Comparison of ENCODE assay signal across 8 cellular contexts in genomic region chr13:20182231-20182846, GRCh38. TPM values are rescaled to one million over a fixed set of nuclear protein-coding genes. Genes with fewer than 3 reads are reported as not detected.
DNase-seq lines count a peak whose midpoint lies in the region; ATAC-seq and TF ChIP-seq lines count a peak whose summit lies in the region.

No MANE protein-coding gene starts in this region.

- BruUV-seq in Panc1 (replicated peaks; lab: Mats Ljungman, UMichigan) = no TSS peak

- H3K27ac ChIP-seq in Panc1 (ENCODE audit: low read length) = no peak overlapping the region

- intact Hi-C loops in Panc1 (cut with micrococcal nuclease; ENCODE audit: unreplicated experiment) (loop anchor here (1.0 kb wide), 1 partner anchor 307 kb away; no protein-coding TSS in a partner anchor), left cardiac atrium (cut with DNase I) (loop anchor here (5.0 kb wide), 2 partner anchors 305 to 740 kb away; no protein-coding TSS in a partner anchor)

- no peaks in the 10 kb centered on the region for H3K36me3 ChIP-seq in Panc1 (ENCODE audit: control insufficient read depth, insufficient read depth, low read length)
- no peaks in the 10 kb centered on the region for H3K36me3 ChIP-seq in adipocyte (ENCODE audit: control insufficient read depth, insufficient read depth, low read length, severe bottlenecking)

- in situ Hi-C loops in Panc1 (cut with HindIII; ENCODE audit: low pct_unique_long_range_greater_than_20kb, low sequenced_read_pairs) = no loop called here

- POLR2A ChIA-PET in Panc1 (lab: Charles Lee) = no interaction called here

- H3K9me3 ChIP-seq in Panc1 (ENCODE audit: control insufficient read depth, insufficient read depth, low read depth, low read length) (no peaks in the 10 kb centered on the region), adipocyte (ENCODE audit: control insufficient read depth, low read length) (no peaks in the 10 kb centered on the region)

- ATAC-seq in GM21515 (IDR thresholded peaks at IDR 0.05; ENCODE audit: unreplicated experiment) = peak; percentile 59
- peak; percentile 93 for ATAC-seq in Panc1
- ATAC-seq in left cardiac atrium = peak; percentile 82 to 84
- no peak for ATAC-seq in GM21528 (IDR thresholded peaks at IDR 0.05; ENCODE audit: low FRiP score, unreplicated experiment)

- CTCF ChIA-PET in Panc1 (lab: Charles Lee) = interaction anchor here (0.6 kb wide), 1 partner anchor 10 kb away, joined by 3 read pairs; no protein-coding TSS in a partner anchor

- no peaks in the 10 kb centered on the region; the same call in 1 of the 2 replicates for H3K4me1 ChIP-seq in Panc1 (ENCODE audit: control insufficient read depth, insufficient read depth, low read length)
- peaks cover 3% of the 10 kb centered on the region for H3K4me1 ChIP-seq in adipocyte (ENCODE audit: control insufficient read depth, insufficient read depth, low read length)

- H3K27me3 ChIP-seq in Panc1 (ENCODE audit: control insufficient read depth, insufficient read depth, low read length) (no peaks in the 10 kb centered on the region), adipocyte (replicated peaks; ENCODE audit: control insufficient read depth, insufficient read depth, low read length) (peaks cover 21% of the 10 kb centered on the region)

- H3K4me3 ChIP-seq in Panc1 (ENCODE audit: low read depth in 2 of 2, low read length in 2 of 2) (no peak overlapping the region), adipocyte (ENCODE audit: low read length) (no peak overlapping the region)

- DNase-seq in EH (ENCODE audit: low read depth) = peak; percentile 74
- peak; percentile 50 for DNase-seq in Panc1 (ENCODE audit: low read depth, low spot score)
- peak; percentile 89 for DNase-seq in adipocyte (ENCODE audit: low read depth)
- no peak for DNase-seq in left cardiac atrium
- peak; percentile 75 for DNase-seq in renal cortical epithelial cell (ENCODE audit: low read depth)

- TF ChIP-seq CTCF in LNCAP (IDR thresholded peaks at IDR 0.05) (peak; percentile 72), Panc1 (IDR thresholded peaks at IDR 0.05) (peak; percentile 85)

- no peak overlapping the region for H3K9ac ChIP-seq in adipocyte (ENCODE audit: low read length)

RNA-seq across cellular contexts. Expression of gene GJB2, which starts 10.4 kb away (rescaled TPM):
- total RNA-seq in Panc1 (2021; ENCODE audit: unreplicated experiment) (54.2 TPM), left cardiac atrium (under 1 TPM in 1 of 2 donors, not detected in 1; 0.27 TPM), renal cortical epithelial cell (0.75 and 13.2 TPM in 2 replicates)
- polyA plus RNA-seq in Panc1 (2012; ENCODE audit: insufficient read length) = 183 TPM

RNA-seq across cellular contexts. Expression of gene GJA3, which starts 21.5 kb away (rescaled TPM):
- total RNA-seq in Panc1 (2021; ENCODE audit: unreplicated experiment) (11.6 TPM), left cardiac atrium (1 to 10 TPM; 6.2 to 8.0 TPM), renal cortical epithelial cell (0.05 TPM in 1 of 2 replicates, not detected in the other)
- 13.0 TPM for polyA plus RNA-seq in Panc1 (2012; ENCODE audit: insufficient read length)

RNA-seq across cellular contexts. Expression of gene GJB6, which starts 49.8 kb away (rescaled TPM):
- total RNA-seq in Panc1 (2021; ENCODE audit: unreplicated experiment) = 6.3 TPM
- polyA plus RNA-seq in Panc1 (2012; ENCODE audit: insufficient read length) = 30.7 TPM
- not detected for total RNA-seq in left cardiac atrium
- total RNA-seq in renal cortical epithelial cell = not detected in 2 replicates
